9 cellular contexts compared by ENCODE assay signal in the genomic region with DNA sequence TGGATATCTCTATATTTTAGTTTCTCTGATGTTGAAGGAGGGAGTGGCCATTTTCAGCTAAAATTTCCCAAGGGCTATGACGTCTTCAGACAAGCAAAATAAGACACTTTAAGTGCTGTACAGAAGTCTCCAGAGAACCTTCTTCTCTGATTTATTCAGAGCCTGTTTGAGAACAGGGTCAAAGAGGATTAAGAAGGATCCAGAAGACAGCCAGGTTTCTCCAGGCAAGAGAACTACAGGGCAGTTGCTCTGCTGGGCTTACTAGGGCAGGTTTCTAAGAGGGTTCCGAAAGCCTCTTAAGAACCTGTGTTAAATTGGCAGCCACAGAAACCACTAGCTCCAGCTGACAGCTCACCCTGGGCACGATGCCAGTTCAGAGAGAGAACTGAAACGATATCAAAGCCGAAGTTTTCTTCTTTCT. TPM values are rescaled to one million over a fixed set of nuclear protein-coding genes. Genes with fewer than 3 reads are reported as not detected.
DNase-seq lines count a peak whose midpoint lies in the region; ATAC-seq, FAIRE-seq and TF ChIP-seq lines count a peak whose summit lies in the region.
"Had no signal": no experiment of that assay in that cellular context is flagged by ENCODE, and none has a peak within 500 bp of the region (broad histone marks: within the 10 kb centered on the region; RNA-seq: fewer than 3 reads in every experiment).

No MANE protein-coding gene starts in this region.

- peak overlapping the region; percentile 42 for H3K27ac ChIP-seq in lower lobe of right lung

- DNase-seq in GM12891 (ENCODE audit: insufficient read length, low spot score) (no peak), HFFc6 (peak; percentile 25), NAMALWA (ENCODE audit: low spot score) (peak; percentile 96), activated B cell treated with CpG ODN at 0.5 μM for 24 hours (peak; percentile 57), cardiac fibroblast (ENCODE audit: low read depth in 2 of 2) (peak; percentile 89 to 90), lower lobe of right lung (peak; percentile 79), 8988T (no peak)
- DNase-seq in stimulated activated CD8-positive, alpha-beta memory T cell treated with anti-CD3 and anti-CD28 coated beads, Interleukin-15, amount 100 ng/mL, for 1 hour (ENCODE audit: low read depth) = peak; percentile 72

- intact Hi-C loops in activated B cell treated with CpG ODN at 0.5 μM for 24 hours (cut with micrococcal nuclease) (loop anchor here (1.0 to 5.0 kb wide), 6 partner anchors 26 to 114 kb away; a partner anchor contains a TSS), lower lobe of right lung (cut with DNase I) (no loop called here)

- CTCF ChIA-PET in activated B cell treated with CpG ODN at 0.5 μM for 24 hours (lab: Charles Lee) = interaction anchor here (1.0 to 1.4 kb wide), 2 partner anchors 27 to 39 kb away, joined by 3 to 4 read pairs; no protein-coding TSS in a partner anchor

- H3K27me3 Mint-ChIP-seq in HFFc6 (ENCODE audit: insufficient read depth) (peaks cover 19% of the 10 kb centered on the region), activated B cell treated with CpG ODN at 0.5 μM for 24 hours (peaks cover 25% of the 10 kb centered on the region)

- H3K4me1 Mint-ChIP-seq in HFFc6 (ENCODE audit: low read depth) (peaks cover 21% of the 10 kb centered on the region), activated B cell treated with CpG ODN at 0.5 μM for 24 hours (peaks cover 55% of the 10 kb centered on the region)

- H3K27me3 ChIP-seq in lower lobe of right lung (ENCODE audit: low read depth) = no peaks in the 10 kb centered on the region

- H3K36me3 ChIP-seq in lower lobe of right lung = no peaks in the 10 kb centered on the region

- peak; percentile 52 for FAIRE-seq in GM12891 (lab: Jason Lieb, UNC)

- H3K36me3 Mint-ChIP-seq in HFFc6 (ENCODE audit: low read depth) (no peaks in the 10 kb centered on the region), activated B cell treated with CpG ODN at 0.5 μM for 24 hours (ENCODE audit: low read depth) (no peaks in the 10 kb centered on the region)

- ATAC-seq in activated B cell treated with CpG ODN at 0.5 μM for 24 hours (ENCODE audit: low read depth) (peak; percentile 96), lower lobe of right lung (peak; percentile 85 to 90)

- TF ChIP-seq CTCF in HFFc6 (IDR thresholded peaks at IDR 0.05) (no peak), activated B cell treated with CpG ODN at 0.5 μM for 24 hours (IDR thresholded peaks at IDR 0.05) (no peak), cardiac fibroblast (IDR thresholded peaks at IDR 0.05; ENCODE audit: low read depth, low read length) (no peak), lower lobe of right lung (IDR thresholded peaks at IDR 0.05) (no peak)

- TF ChIP-seq POLR2A in GM12891 (IDR thresholded peaks at IDR 0.05; ENCODE audit: low read depth, low read length) = no peak

- H3K4me3 Mint-ChIP-seq in HFFc6 (no peak overlapping the region), activated B cell treated with CpG ODN at 0.5 μM for 24 hours (peak overlapping the region; percentile 66)

- H3K4me3 ChIP-seq in cardiac fibroblast (replicated peaks in 1 of 2; ENCODE audit: low read depth in 2 of 2, low read length in 2 of 2) = peak overlapping the region; percentile 28 to 59
- H3K4me3 ChIP-seq in lower lobe of right lung = peak overlapping the region; percentile 39

- no peaks in the 10 kb centered on the region for H3K9me3 Mint-ChIP-seq in HFFc6
- H3K9me3 Mint-ChIP-seq in activated B cell treated with CpG ODN at 0.5 μM for 24 hours = no peaks in the 10 kb centered on the region

- no peaks in the 10 kb centered on the region for H3K9me3 ChIP-seq in lower lobe of right lung

- peaks cover 25% of the 10 kb centered on the region for H3K4me1 ChIP-seq in lower lobe of right lung

- POLR2A ChIA-PET in activated B cell treated with CpG ODN at 0.5 μM for 24 hours (lab: Charles Lee) = interaction anchor here (0.8 to 1.6 kb wide), 5 partner anchors 10 to 114 kb away, joined by 3 to 7 read pairs (median 5); a partner anchor contains a TSS

- H3K27ac Mint-ChIP-seq in HFFc6 (no peak overlapping the region), activated B cell treated with CpG ODN at 0.5 μM for 24 hours (peak overlapping the region; percentile 76)

TF ChIP-seq in GM12891, 5 proteins besides CTCF, POLR2A, EP300 and RAD21:
- no peak for TF ChIP-seq TAF1 (IDR thresholded peaks at IDR 0.05; ENCODE audit: low read depth, low read length)
- TF ChIP-seq POU2F2 (IDR thresholded peaks at IDR 0.05; ENCODE audit: low read depth, low read length) = no peak
- TF ChIP-seq PAX5 (IDR thresholded peaks at IDR 0.05; ENCODE audit: insufficient read depth, low read length, severe bottlenecking) = no peak
- TF ChIP-seq SPI1 (IDR thresholded peaks at IDR 0.05; ENCODE audit: low read depth, low read length) = peak; percentile 89

RNA-seq across cellular contexts. Expression of a gene that starts 1.2 kb away (rescaled TPM):
- not detected for polyA plus RNA-seq in GM12891 (2012; ENCODE audit: low read depth, missing spikeins)
- under 1 TPM in 2 of 6 experiments, not detected in 4; 0.46 to 0.60 TPM for total RNA-seq in HFFc6 (2021; fragmentation: NEBNext Ultra II Directional; extraction: Animal tissue kit (Norgen Biotek cat#: 25700))
- total RNA-seq in activated B cell treated with CpG ODN at 0.5 μM for 24 hours (not detected in 2 replicates), lower lobe of right lung (464 TPM)

RNA-seq across cellular contexts. Expression of a gene that starts 41.1 kb away (rescaled TPM):
- not detected for polyA plus RNA-seq in GM12891 (2012; ENCODE audit: low read depth, missing spikeins)
- not detected for total RNA-seq in HFFc6 (2021; fragmentation: NEBNext Ultra II Directional; extraction: Animal tissue kit (Norgen Biotek cat#: 25700))
- total RNA-seq in activated B cell treated with CpG ODN at 0.5 μM for 24 hours (not detected in 2 replicates), lower lobe of right lung (3.7 TPM)
- polyA plus RNA-seq: neural cell had no signal

RNA-seq across cellular contexts. Expression of a gene that starts 53.9 kb away (rescaled TPM):
- polyA plus RNA-seq in GM12891 (2012; ENCODE audit: low read depth, missing spikeins) = 0.62 TPM
- not detected for total RNA-seq in HFFc6 (2021; fragmentation: NEBNext Ultra II Directional; extraction: Animal tissue kit (Norgen Biotek cat#: 25700))
- total RNA-seq in activated B cell treated with CpG ODN at 0.5 μM for 24 hours = 3.8 and 5.4 TPM in 2 replicates
- total RNA-seq in lower lobe of right lung = 16.2 TPM
- polyA plus RNA-seq: neural cell had no signal

Comparison
In these comparisons a context has a peak if more than half of its experiments do, and no peak if none do; other contexts are left out.
1. DNase-seq: peak in HFFc6 (single experiment), NAMALWA (single experiment), activated B cell treated with CpG ODN at 0.5 μM for 24 hours (single experiment), cardiac fibroblast (2 of 2), lower lobe of right lung (single experiment) and stimulated activated CD8-positive, alpha-beta memory T cell treated with anti-CD3 and anti-CD28 coated beads, Interleukin-15, amount 100 ng/mL, for 1 hour (single experiment); none in GM12891 (single experiment) and 8988T (single experiment).
2. RNA of a gene that starts 1.2 kb away (total RNA-seq): 464 TPM in lower lobe of right lung (single experiment); not detected in activated B cell treated with CpG ODN at 0.5 μM for 24 hours and 0.46 to 0.60 TPM in HFFc6; every median in the first group is over 100 times any median in the second.